21 cellular contexts compared by ENCODE assay signal in genomic region chr7:74153736-74154135, GRCh38. TPM values are rescaled to one million over a fixed set of nuclear protein-coding genes. Genes with fewer than 3 reads are reported as not detected.
"Had no signal": no experiment of that assay in that cellular context is flagged by ENCODE, and none has a peak within 500 bp of the region (broad histone marks: within the 10 kb centered on the region; RNA-seq: fewer than 3 reads in every experiment).

No MANE protein-coding gene starts in this region.

- H3K4me3 Mint-ChIP-seq: endodermal cell; naive thymus-derived CD8-positive, alpha-beta T cell; neural progenitor cell; type B pancreatic cell had no signal

- H3K9me3 ChIP-seq: colonic mucosa, heart left ventricle, mucosa of descending colon, pancreas had no signal

- H3K9ac ChIP-seq: neural progenitor cell had no signal

- H3K4me2 ChIP-seq: neural progenitor cell, smooth muscle cell had no signal

- H2AFZ ChIP-seq: neural progenitor cell had no signal

- H3K27me3 Mint-ChIP-seq: progenitor cell of endocrine pancreas, type B pancreatic cell had no signal

- H3K4me1 Mint-ChIP-seq: endodermal cell; naive thymus-derived CD8-positive, alpha-beta T cell had no signal

- H3K9me3 Mint-ChIP-seq: endodermal cell; naive thymus-derived CD8-positive, alpha-beta T cell; neural progenitor cell; type B pancreatic cell had no signal

- ATAC-seq: heart left ventricle; left lobe of liver; mucosa of descending colon; naive thymus-derived CD8-positive, alpha-beta T cell; pancreas; right cardiac atrium had no signal

- H3K27ac ChIP-seq: colonic mucosa, heart left ventricle, neural progenitor cell, pancreas had no signal

- H3K4me1 ChIP-seq: colonic mucosa, heart left ventricle, pancreas had no signal

- H3K4me3 ChIP-seq: colonic mucosa, heart left ventricle, mucosa of descending colon, neural progenitor cell, pancreas, smooth muscle cell had no signal

- H3K36me3 ChIP-seq: colonic mucosa, heart left ventricle, neural progenitor cell, pancreas had no signal

- H3K27me3 ChIP-seq: colonic mucosa, heart left ventricle, neural progenitor cell, pancreas had no signal

- H3K36me3 Mint-ChIP-seq: naive thymus-derived CD8-positive, alpha-beta T cell; neural progenitor cell; type B pancreatic cell had no signal

- DNase-seq: colonic mucosa; dermis blood vessel endothelial cell; endodermal cell; erythroblast; foreskin melanocyte; heart left ventricle; hippocampal formation; kidney glomerular epithelial cell; mammary epithelial cell; mucosa of descending colon; naive thymus-derived CD8-positive, alpha-beta T cell; nucleus accumbens; pancreas; stimulated activated CD4-positive, alpha-beta T cell treated with anti-CD3 and anti-CD28 coated beads, Interleukin-2, amount 100 ng/mL, for 48 hours; stimulated activated naive CD4-positive, alpha-beta T cell treated with Interleukin-2 at 50 U/mL for 16 hours had no signal

- H3K27ac Mint-ChIP-seq: endodermal cell, neural progenitor cell, progenitor cell of endocrine pancreas, type B pancreatic cell had no signal

RNA-seq across cellular contexts. Expression of gene LAT2, which starts 56.1 kb away (rescaled TPM):
- total RNA-seq: smooth muscle cell had no signal
- polyA plus RNA-seq: smooth muscle cell had no signal
